Comparison of ENCODE assay signal across 17 cellular contexts in genomic region chr17:45404870-45405249, GRCh38. TPM values are rescaled to one million over a fixed set of nuclear protein-coding genes. Genes with fewer than 3 reads are reported as not detected.
DNase-seq lines count a peak whose midpoint lies in the region; ATAC-seq, FAIRE-seq and TF ChIP-seq lines count a peak whose summit lies in the region.
"Had no signal": no experiment of that assay in that cellular context is flagged by ENCODE, and none has a peak within 500 bp of the region (broad histone marks: within the 10 kb centered on the region; RNA-seq: fewer than 3 reads in every experiment).

No MANE protein-coding gene starts in this region.

- H2AFZ ChIP-seq in HepG2 (ENCODE audit: low read length): no peak overlapping the region

- DNase-seq in HepG2 (ENCODE audit: low spot score) (no peak), right lobe of liver (no peak), NCI-H2029 (lab: John Stamatoyannopoulos, UW) (no peak), amniotic stem cell (lab: John Stamatoyannopoulos, UW) (no peak)
- no peak for DNase-seq in effector memory CD8-positive, alpha-beta T cell
- no peak for DNase-seq in stimulated activated CD4-positive, alpha-beta T cell treated with anti-CD3 and anti-CD28 coated beads, Interleukin-4, amount 100 ng/mL, for 1 hour
- DNase-seq in activated CD8-positive, alpha-beta memory T cell treated with anti-CD3 and anti-CD28 coated beads, Interleukin-2, amount 50 U/mL, for 4 hours: no peak
- DNase-seq: activated naive CD4-positive, alpha-beta T cell treated with anti-CD3 and anti-CD28 coated beads for 36 hours; KBM-7; NCI-H774; SHP77 treated with DMSO at 0.1 percent for 48 hours; stimulated activated CD4-positive, alpha-beta T cell treated with anti-CD3 and anti-CD28 coated beads, Interleukin-4, amount 100 ng/mL, for 24 hours; T-cell had no signal

- FAIRE-seq in HepG2 (lab: Jason Lieb, UNC): no peak

- H3K27ac Mint-ChIP-seq in effector memory CD8-positive, alpha-beta T cell: peak overlapping the region; percentile 58 to 85
- H3K27ac Mint-ChIP-seq in nephron: peak overlapping the region in 1 of 3 experiments; percentile 58
- H3K27ac Mint-ChIP-seq: activated naive CD4-positive, alpha-beta T cell treated with anti-CD3 and anti-CD28 coated beads for 36 hours; T-cell had no signal

- H4K20me1 ChIP-seq in HepG2 (ENCODE audit: insufficient read depth, low read length): no peaks in the 10 kb centered on the region

- CTCF ChIA-PET in HepG2 (lab: Yijun Ruan, JAX; ENCODE audit: low intra/inter-chr PET ratio, low total read pairs): no interaction called here

- TF ChIP-seq POLR2A in HepG2 (IDR thresholded peaks at IDR 0.05; ENCODE audit: insufficient read depth in 1 of 2, low read depth in 2 of 2, low read length in 2 of 2) (no peak), right lobe of liver (IDR thresholded peaks at IDR 0.05) (no peak)

- H3K27me3 ChIP-seq in HepG2 (ENCODE audit: control insufficient read depth in 1 of 2, insufficient read depth in 2 of 2, low read length in 2 of 2) (no peaks in the 10 kb centered on the region), right lobe of liver (no peaks in the 10 kb centered on the region)
- H3K27me3 ChIP-seq: BLaER1 treated with 17β-estradiol and CSF1 and Interleukin-3, amounts not matched to agents 10 nM and 100 nM had no signal

- BruUV-seq in HepG2 (replicated peaks; lab: Mats Ljungman, UMichigan): no TSS peak

- no peak overlapping the region for H3K4me3 ChIP-seq in HepG2 (replicated peaks in 1 of 3; ENCODE audit: insufficient read depth in 1 of 3, low read depth in 2 of 3, low read length in 3 of 3)
- no peak overlapping the region for H3K4me3 ChIP-seq in right lobe of liver
- H3K4me3 ChIP-seq: BLaER1 treated with 17β-estradiol and CSF1 and Interleukin-3, amounts not matched to agents 10 nM and 100 nM; skin epidermis had no signal

- TF ChIP-seq CTCF in HepG2 (CRISPR knock-in tag; IDR thresholded peaks at IDR 0.05) (no peak), right lobe of liver (IDR thresholded peaks at IDR 0.05) (no peak), nephron (IDR thresholded peaks at IDR 0.05; ENCODE audit: unreplicated experiment in 3 of 3) (no peak)

- TF ChIP-seq EP300 in HepG2 (IDR thresholded peaks at IDR 0.05; ENCODE audit: low read depth in 2 of 2, low read length in 2 of 2): no peak
- no peak for TF ChIP-seq EP300 in HepG2 (CRISPR knock-in tag; IDR thresholded peaks at IDR 0.05; ENCODE audit: borderline replicate concordance)

- peaks cover 55% of the 10 kb centered on the region for H3K36me3 Mint-ChIP-seq in effector memory CD8-positive, alpha-beta T cell (ENCODE audit: insufficient read depth)
- no peaks in the 10 kb centered on the region for H3K36me3 Mint-ChIP-seq in nephron (ENCODE audit: low read depth)

- WGBS in HepG2 (ENCODE audit: low lambda C conversion rate): 97% methylated on average over 13 of the region's 14 CpGs
- WGBS in right lobe of liver (ENCODE audit: insufficient coverage, low coverage, low lambda C conversion rate, missing lambda C conversion rate): 67% methylated on average over 4 of the region's 14 CpGs

- no peak overlapping the region for H3K4me3 Mint-ChIP-seq in effector memory CD8-positive, alpha-beta T cell
- H3K4me3 Mint-ChIP-seq in nephron: peak overlapping the region in 2 of 3 experiments; percentile 19 to 45
- H3K4me3 Mint-ChIP-seq: activated naive CD4-positive, alpha-beta T cell treated with anti-CD3 and anti-CD28 coated beads for 36 hours; neural crest cell; T-cell had no signal

- H3K27ac ChIP-seq in HepG2 (ENCODE audit: extremely low read length, insufficient read depth, low read length) (no peak overlapping the region), right lobe of liver (no peak overlapping the region)
- H3K27ac ChIP-seq: skin epidermis had no signal

- no peaks in the 10 kb centered on the region for H3K9me3 ChIP-seq in HepG2 (ENCODE audit: low read length)
- no peaks in the 10 kb centered on the region for H3K9me3 ChIP-seq in right lobe of liver
- H3K9me3 ChIP-seq: BLaER1 treated with 17β-estradiol and CSF1 and Interleukin-3, amounts not matched to agents 10 nM and 100 nM had no signal

- intact Hi-C loops in HepG2 (cut with micrococcal nuclease; ENCODE audit: unreplicated experiment): no loop called here
- intact Hi-C loops in right lobe of liver (cut with DNase I): loop anchor here in 1 of 2 donors (10.0 kb wide), 1 partner anchor 430 kb away; no protein-coding TSS in a partner anchor

- in situ Hi-C loops in HepG2 (cut with HindIII; ENCODE audit: extremely low pct_ligation_motif_present, low pct_unique_long_range_greater_than_20kb): no loop called here

- no peak for TF ChIP-seq RAD21 in HepG2 (CRISPR knock-in tag; IDR thresholded peaks at IDR 0.05)

- H3K9me3 Mint-ChIP-seq in effector memory CD8-positive, alpha-beta T cell: no peaks in the 10 kb centered on the region
- H3K9me3 Mint-ChIP-seq in nephron: no peaks in the 10 kb centered on the region
- H3K9me3 Mint-ChIP-seq: activated naive CD4-positive, alpha-beta T cell treated with anti-CD3 and anti-CD28 coated beads for 36 hours; neural crest cell; T-cell had no signal

- H3K27me3 Mint-ChIP-seq in effector memory CD8-positive, alpha-beta T cell: no peaks in the 10 kb centered on the region
- H3K27me3 Mint-ChIP-seq in nephron (ENCODE audit: low read depth): peaks cover 21% of the 10 kb centered on the region
- H3K27me3 Mint-ChIP-seq: T-cell had no signal

- H3K4me1 Mint-ChIP-seq in effector memory CD8-positive, alpha-beta T cell (ENCODE audit: low read depth in 2 of 2): peaks cover 27 to 28% of the 10 kb centered on the region in 2 donors
- peaks cover 27% of the 10 kb centered on the region for H3K4me1 Mint-ChIP-seq in nephron

- ATAC-seq in HepG2 (no peak; the same call in 2 of the 3 replicates), right lobe of liver (no peak)
- ATAC-seq in effector memory CD8-positive, alpha-beta T cell (replicated peaks): no peak
- ATAC-seq: T-cell had no signal

- H3K79me2 ChIP-seq in HepG2 (ENCODE audit: insufficient read depth, low read length): no peaks in the 10 kb centered on the region

- H3K4me2 ChIP-seq in HepG2 (ENCODE audit: low read depth, low read length): no peak overlapping the region

- POLR2A ChIA-PET in HepG2 (lab: Yijun Ruan, JAX): interaction anchor here (0.7 to 1.4 kb wide), 2 partner anchors 21 to 130 kb away, joined by 3 to 5 read pairs; no protein-coding TSS in a partner anchor

- H3K4me1 ChIP-seq in HepG2 (ENCODE audit: insufficient read depth, low read length) (peaks cover 43% of the 10 kb centered on the region), right lobe of liver (no peaks in the 10 kb centered on the region)

- H3K9ac ChIP-seq in HepG2 (ENCODE audit: insufficient read depth, low read depth, low read length): no peak overlapping the region

- H3K36me3 ChIP-seq in HepG2 (replicated peaks in 1 of 2; ENCODE audit: control insufficient read depth in 1 of 2, insufficient read depth in 2 of 2, low read length in 2 of 2): peaks cover 27 to 41% of the 10 kb centered on the region in 2 experiments
- no peaks in the 10 kb centered on the region for H3K36me3 ChIP-seq in right lobe of liver

TF ChIP-seq in HepG2, 621 proteins besides CTCF, POLR2A, EP300 and RAD21:
- TF ChIP-seq ZBTB42 (CRISPR knock-in tag; IDR thresholded peaks at IDR 0.05): no peak
- no peak for TF ChIP-seq HNRNPL (IDR thresholded peaks at IDR 0.05; ENCODE audit: low read depth, low read length)
- peak; percentile 26; the same call in 1 of the 2 replicates for TF ChIP-seq NRL (CRISPR knock-in tag; IDR thresholded peaks at IDR 0.05; ENCODE audit: borderline replicate concordance)
TF ChIP-seq in HepG2: peak in this region for 1.

RNA-seq across cellular contexts. Expression of gene ARHGAP27, which starts 27.8 kb away (rescaled TPM):
- total RNA-seq in HepG2 (2016; rRNA removed; fragmentation: Illumina TruSeq; extraction: Trizol) (7.8 and 18.9 TPM in 2 replicates), right lobe of liver (1 to 10 TPM; 4.9 to 9.3 (median 6.8) TPM)
- 4.4 and 4.5 TPM in 2 replicates for total RNA-seq in HepG2 (2016; cell fraction: cytosol; rRNA removed; fragmentation: Illumina TruSeq; extraction: Trizol; ENCODE audit: low read depth)
- total RNA-seq in HepG2 (2016; cell fraction: insoluble cytoplasmic fraction; rRNA removed; fragmentation: Illumina TruSeq; extraction: Trizol): 6.7 and 19.6 TPM in 2 replicates
- 5.4 and 5.6 TPM in 2 replicates for total RNA-seq in HepG2 (2016; cell fraction: membrane; rRNA removed; fragmentation: Illumina TruSeq; extraction: Trizol)
- total RNA-seq in HepG2 (2016; cell fraction: nucleus; rRNA removed; fragmentation: Illumina TruSeq; extraction: Trizol): 23.4 and 28.4 TPM in 2 replicates
- polyA plus RNA-seq in HepG2 (2011; rRNA removed): 15.5 and 20.0 TPM in 2 replicates
- polyA plus RNA-seq in HepG2 (2011; cell fraction: cytosol; rRNA removed): 5.4 and 8.7 TPM in 2 replicates
- polyA plus RNA-seq in HepG2 (2011; cell fraction: nucleus; rRNA removed): 141 and 178 TPM in 2 replicates
- 6.9 and 8.4 TPM in 2 replicates for polyA plus RNA-seq in HepG2 (2012)
- 1.1 and 1.5 TPM in 2 replicates for polyA plus RNA-seq in HepG2 (2016; cell fraction: cytosol; fragmentation: Illumina TruSeq; extraction: Trizol; ENCODE audit: low read depth)
- polyA plus RNA-seq in HepG2 (2016; cell fraction: insoluble cytoplasmic fraction; fragmentation: Illumina TruSeq; extraction: Trizol; ENCODE audit: low read depth): 8.6 and 9.5 TPM in 2 replicates
- 2.5 and 2.7 TPM in 2 replicates for polyA plus RNA-seq in HepG2 (2016; cell fraction: membrane; fragmentation: Illumina TruSeq; extraction: Trizol; ENCODE audit: low read depth)
- 67.3 and 73.4 TPM in 2 replicates for polyA plus RNA-seq in HepG2 (2016; cell fraction: nucleus; fragmentation: Illumina TruSeq; extraction: Trizol; ENCODE audit: insufficient read depth, low read depth)
- 17.3 and 32.8 TPM in 2 replicates for polyA minus RNA-seq in HepG2 (2011; rRNA and poly(A)+ RNA removed; ENCODE audit: low replicate concordance)
- polyA minus RNA-seq in HepG2 (2011; cell fraction: cytosol; rRNA and poly(A)+ RNA removed): 4.6 and 4.8 TPM in 2 replicates
- polyA minus RNA-seq in HepG2 (2011; cell fraction: nucleus; rRNA and poly(A)+ RNA removed): 26.1 and 28.0 TPM in 2 replicates

Comparison
In these comparisons a context has a peak if more than half of its experiments do, and no peak if none do; other contexts are left out.
1. H3K4me3 Mint-ChIP-seq: peak in nephron (2 of 3); none in effector memory CD8-positive, alpha-beta T cell (0 of 2).